Comparison of ENCODE assay signal across 11 cellular contexts in the genomic region with DNA sequence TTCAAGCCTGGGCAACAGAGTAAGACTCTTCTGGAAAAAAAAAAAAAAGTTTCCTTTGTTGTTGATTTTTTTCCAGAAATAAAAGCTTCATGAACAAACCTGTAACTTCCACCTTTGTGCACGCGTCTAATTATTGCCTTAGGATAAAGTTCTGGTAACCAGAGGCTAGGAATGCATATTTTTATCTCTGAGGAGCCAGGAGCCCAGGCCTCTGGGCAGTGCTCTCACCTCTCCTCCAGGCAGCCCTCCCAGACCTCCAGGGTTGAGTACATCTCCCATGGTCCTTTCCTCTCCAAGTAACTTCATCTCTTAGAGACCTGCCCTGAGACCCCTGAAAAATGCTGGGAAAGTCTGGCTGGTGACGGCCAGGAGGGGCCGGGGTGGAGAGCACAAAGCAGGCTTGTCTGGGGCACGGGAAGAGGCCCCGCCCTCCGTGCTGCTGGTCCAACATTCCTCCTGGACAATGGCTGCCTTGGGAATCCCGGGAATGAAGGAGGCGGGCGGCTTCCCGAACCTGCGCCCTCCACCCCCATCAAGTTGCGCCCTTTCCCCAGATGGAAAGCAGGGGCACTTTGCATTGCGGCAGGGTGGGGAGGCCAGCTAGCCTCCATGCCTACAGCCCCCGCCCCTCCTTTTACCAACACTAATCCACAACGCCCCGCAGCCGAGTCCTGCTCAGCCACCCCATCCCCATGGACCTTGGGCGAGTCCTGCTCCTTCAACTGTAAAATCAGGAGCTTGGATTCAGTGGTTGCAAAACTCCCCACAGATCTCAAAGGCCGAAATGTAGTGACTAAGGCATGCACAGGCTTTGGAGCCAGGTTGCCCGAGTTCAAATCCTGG. TPM values are rescaled to one million over a fixed set of nuclear protein-coding genes. Genes with fewer than 3 reads are reported as not detected.
DNase-seq lines count a peak whose midpoint lies in the region; ATAC-seq, FAIRE-seq and TF ChIP-seq lines count a peak whose summit lies in the region.
"Had no signal": no experiment of that assay in that cellular context is flagged by ENCODE, and none has a peak within 500 bp of the region (broad histone marks: within the 10 kb centered on the region; RNA-seq: fewer than 3 reads in every experiment).

No MANE protein-coding gene starts in this region.

- peak; percentile 88 for FAIRE-seq in endothelial cell of umbilical vein (lab: Jason Lieb, UNC)

- POLR2A ChIA-PET in endothelial cell of umbilical vein (lab: Charles Lee) = no interaction called here

- intact Hi-C loops in endothelial cell of umbilical vein (cut with micrococcal nuclease) = no loop called here
- intact Hi-C loops in left lung (cut with DNase I) = no loop called here

- DNase-seq in HT1080 (ENCODE audit: low read depth) (peak; percentile 29), endothelial cell of umbilical vein (ENCODE audit: low read depth, low spot score) (peak; percentile 42), left lung (no peak), thoracic aorta (ENCODE audit: low spot score) (no peak), DMS114 treated with DMSO at 0.1 percent for 48 hours (lab: John Stamatoyannopoulos, UW; ENCODE audit: unreplicated experiment) (no peak), NCI-H1105 treated with DMSO at 0.1 percent for 48 hours (lab: John Stamatoyannopoulos, UW) (no peak)
- DNase-seq: Kasumi-1 had no signal

- peak overlapping the region; percentile 92 for H2AFZ ChIP-seq in endothelial cell of umbilical vein (ENCODE audit: low read depth, low read length)

- peaks cover 12% of the 10 kb centered on the region for H3K4me1 ChIP-seq in endothelial cell of umbilical vein (ENCODE audit: control insufficient read depth, extremely low read depth, insufficient read depth, low read length)
- H3K4me1 ChIP-seq in left lung = peaks cover 7 to 19% of the 10 kb centered on the region in 2 donors
- H3K4me1 ChIP-seq in thoracic aorta (ENCODE audit: control insufficient read depth in 1 of 2, low read depth in 2 of 2) = no peaks in the 10 kb centered on the region

- H3K27ac ChIP-seq in endothelial cell of umbilical vein (ENCODE audit: insufficient read depth, low read depth, low read length) (no peak overlapping the region), left lung (no peak overlapping the region), thoracic aorta (no peak overlapping the region)

- no peaks in the 10 kb centered on the region for H3K9me1 ChIP-seq in endothelial cell of umbilical vein (replicated peaks; ENCODE audit: control insufficient read depth, extremely low read depth, insufficient read depth, low read length)

- dilution Hi-C loops in endothelial cell of umbilical vein (cut with MboI; ENCODE audit: extremely low pct_ligation_motif_present, low sequenced_read_pairs) = no loop called here

- H3K9ac ChIP-seq in endothelial cell of umbilical vein (replicated peaks; ENCODE audit: extremely low read depth, insufficient read depth, low read length) = peak overlapping the region; percentile 32

- H4K20me1 ChIP-seq in endothelial cell of umbilical vein (replicated peaks; ENCODE audit: control insufficient read depth, extremely low read depth, insufficient read depth, low read length) = no peaks in the 10 kb centered on the region

- peak; percentile 69 for ATAC-seq in left lung
- no peak for ATAC-seq in thoracic aorta (ENCODE audit: insufficient number of reproducible peaks, low FRiP score, low read depth)
- no peak for ATAC-seq in GM21447 (IDR thresholded peaks at IDR 0.05; ENCODE audit: unreplicated experiment)
- ATAC-seq in HG03469 (IDR thresholded peaks at IDR 0.05; ENCODE audit: unreplicated experiment) = no peak

- no peaks in the 10 kb centered on the region for H3K79me2 ChIP-seq in endothelial cell of umbilical vein (ENCODE audit: control insufficient read depth, insufficient read depth, low read length)

- TF ChIP-seq CTCF in endothelial cell of umbilical vein (IDR thresholded peaks at IDR 0.05; ENCODE audit: extremely low read depth in 1 of 2, insufficient read depth in 1 of 2, low read depth in 1 of 2, low read length in 2 of 2) (no peak), left lung (IDR thresholded peaks at IDR 0.05) (no peak), thoracic aorta (IDR thresholded peaks at IDR 0.05) (no peak)

- CTCF ChIA-PET in endothelial cell of umbilical vein (lab: Charles Lee) = interaction anchor here (0.8 to 1.1 kb wide), 3 partner anchors 10 to 32 kb away, joined by 3 to 6 read pairs (median 4); no protein-coding TSS in a partner anchor

- peak overlapping the region; percentile 23 to 41 (median 24) for H3K4me3 ChIP-seq in endothelial cell of umbilical vein (replicated peaks in 1 of 3; ENCODE audit: insufficient read depth in 1 of 3, low read depth in 1 of 3, low read length in 3 of 3)
- H3K4me3 ChIP-seq in left lung = no peak overlapping the region
- peak overlapping the region; percentile 47 for H3K4me3 ChIP-seq in thoracic aorta

- no TSS peak for BruUV-seq in endothelial cell of umbilical vein (replicated peaks; lab: Mats Ljungman, UMichigan)

- peak overlapping the region; percentile 57 for H3K4me2 ChIP-seq in endothelial cell of umbilical vein (ENCODE audit: insufficient read depth, low read length)

- TF ChIP-seq POLR2A in endothelial cell of umbilical vein (IDR thresholded peaks at IDR 0.05; ENCODE audit: low read depth, low read length) = no peak

- no peaks in the 10 kb centered on the region for H3K27me3 ChIP-seq in endothelial cell of umbilical vein (ENCODE audit: control insufficient read depth in 2 of 2, insufficient read depth in 2 of 2, low read length in 2 of 2)
- peaks cover 0 to 24% of the 10 kb centered on the region in 2 donors for H3K27me3 ChIP-seq in left lung
- H3K27me3 ChIP-seq in thoracic aorta (replicated peaks; ENCODE audit: insufficient read depth) = no peaks in the 10 kb centered on the region

- H3K36me3 ChIP-seq in endothelial cell of umbilical vein (ENCODE audit: control insufficient read depth in 2 of 2, extremely low read depth in 1 of 2, insufficient read depth in 2 of 2, low read length in 2 of 2) (no peaks in the 10 kb centered on the region), left lung (no peaks in the 10 kb centered on the region), thoracic aorta (no peaks in the 10 kb centered on the region)

- H3K9me3 ChIP-seq in endothelial cell of umbilical vein (replicated peaks; ENCODE audit: control insufficient read depth, insufficient read depth, low read length) = no peaks in the 10 kb centered on the region
- H3K9me3 ChIP-seq in left lung = no peaks in the 10 kb centered on the region
- no peaks in the 10 kb centered on the region for H3K9me3 ChIP-seq in thoracic aorta

TF ChIP-seq in endothelial cell of umbilical vein, 7 proteins besides CTCF, POLR2A, EP300 and RAD21 (continues in another document):
- TF ChIP-seq, protein P1, sequence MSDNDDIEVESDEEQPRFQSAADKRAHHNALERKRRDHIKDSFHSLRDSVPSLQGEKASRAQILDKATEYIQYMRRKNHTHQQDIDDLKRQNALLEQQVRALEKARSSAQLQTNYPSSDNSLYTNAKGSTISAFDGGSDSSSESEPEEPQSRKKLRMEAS (IDR thresholded peaks at IDR 0.05; ENCODE audit: insufficient read depth, insufficient read length) = no peak
- TF ChIP-seq POLR2AphosphoS5 (IDR thresholded peaks at IDR 0.05; ENCODE audit: insufficient read depth, low read depth, low read length) (peak; percentile 13), MYC (IDR thresholded peaks at IDR 0.05; ENCODE audit: low read depth, low read length) (no peak)

RNA-seq across cellular contexts. Expression of a gene that starts 7.3 kb away (rescaled TPM):
- 0.10 and 0.33 TPM in 2 replicates for total RNA-seq in HT1080 (2014; rRNA removed; shearing (Covaris generic))
- 0.06 and 0.12 TPM in 2 replicates for polyA plus RNA-seq in HT1080 (2015; cell fraction: cytosol; rRNA removed)
- 0.49 and 1.0 TPM in 2 replicates for polyA plus RNA-seq in HT1080 (2015; cell fraction: nucleus; rRNA removed)
- total RNA-seq in endothelial cell of umbilical vein = 2.4 and 2.5 TPM in 2 replicates
- polyA plus RNA-seq in endothelial cell of umbilical vein = 1.4 and 1.5 TPM in 2 replicates
- polyA plus RNA-seq in endothelial cell of umbilical vein (2011; cell fraction: cytosol; rRNA removed) = 0.50 and 0.54 TPM in 2 replicates
- polyA plus RNA-seq in endothelial cell of umbilical vein (2011; cell fraction: nucleus; rRNA removed) = 3.3 TPM in 2 replicates
- polyA plus RNA-seq in endothelial cell of umbilical vein (2012) = 0.48 and 0.49 TPM in 2 replicates
- 4.6 and 5.1 TPM in 2 replicates for polyA minus RNA-seq in endothelial cell of umbilical vein
- polyA minus RNA-seq in endothelial cell of umbilical vein (2011; cell fraction: cytosol; rRNA and poly(A)+ RNA removed) = not detected
- 2.5 and 3.5 TPM in 2 replicates for polyA minus RNA-seq in endothelial cell of umbilical vein (2011; cell fraction: nucleus; rRNA and poly(A)+ RNA removed)
- 1 to 10 TPM in 1 of 2 donors, under 1 TPM in 1; 0.58 to 1.0 TPM for total RNA-seq in left lung
- total RNA-seq in thoracic aorta = under 1 TPM in 1 of 2 donors, not detected in 1; 0.28 TPM
- total RNA-seq: RPMI7951 had no signal

RNA-seq across cellular contexts. Expression of a gene that starts 32.1 kb away (rescaled TPM):
- not detected in 2 replicates for total RNA-seq in HT1080 (2014; rRNA removed; shearing (Covaris generic))
- polyA plus RNA-seq in HT1080 (2015; cell fraction: cytosol; rRNA removed) = not detected in 2 replicates
- polyA plus RNA-seq in HT1080 (2015; cell fraction: nucleus; rRNA removed) = not detected in 2 replicates
- total RNA-seq in endothelial cell of umbilical vein (0.95 and 1.2 TPM in 2 replicates), left lung (not detected), thoracic aorta (not detected)
- 0.80 and 0.92 TPM in 2 replicates for polyA plus RNA-seq in endothelial cell of umbilical vein
- 0.25 and 0.34 TPM in 2 replicates for polyA plus RNA-seq in endothelial cell of umbilical vein (2011; cell fraction: cytosol; rRNA removed)
- polyA plus RNA-seq in endothelial cell of umbilical vein (2011; cell fraction: nucleus; rRNA removed) = 2.9 and 3.2 TPM in 2 replicates
- polyA plus RNA-seq in endothelial cell of umbilical vein (2012) = 0.60 and 0.86 TPM in 2 replicates
- polyA minus RNA-seq in endothelial cell of umbilical vein = 0.36 and 0.61 TPM in 2 replicates
- not detected for polyA minus RNA-seq in endothelial cell of umbilical vein (2011; cell fraction: cytosol; rRNA and poly(A)+ RNA removed)
- polyA minus RNA-seq in endothelial cell of umbilical vein (2011; cell fraction: nucleus; rRNA and poly(A)+ RNA removed) = 0.58 and 0.87 TPM in 2 replicates
- total RNA-seq: RPMI7951 had no signal
- polyA plus RNA-seq: neural cell had no signal

RNA-seq across cellular contexts. Expression of a gene that starts 51.5 kb away (rescaled TPM):
- total RNA-seq in HT1080 (2014; rRNA removed; shearing (Covaris generic)) = 0.87 and 1.0 TPM in 2 replicates
- polyA plus RNA-seq in HT1080 (2015; cell fraction: cytosol; rRNA removed) = 1.00 and 1.7 TPM in 2 replicates
- 1.4 and 4.5 TPM in 2 replicates for polyA plus RNA-seq in HT1080 (2015; cell fraction: nucleus; rRNA removed)
- total RNA-seq in endothelial cell of umbilical vein = 404 and 427 TPM in 2 replicates
- 355 and 403 TPM in 2 replicates for polyA plus RNA-seq in endothelial cell of umbilical vein
- 270 and 301 TPM in 2 replicates for polyA plus RNA-seq in endothelial cell of umbilical vein (2011; cell fraction: cytosol; rRNA removed)
- 559 and 644 TPM in 2 replicates for polyA plus RNA-seq in endothelial cell of umbilical vein (2011; cell fraction: nucleus; rRNA removed)
- 203 and 337 TPM in 2 replicates for polyA plus RNA-seq in endothelial cell of umbilical vein (2012)
- 398 and 445 TPM in 2 replicates for polyA minus RNA-seq in endothelial cell of umbilical vein
- polyA minus RNA-seq in endothelial cell of umbilical vein (2011; cell fraction: cytosol; rRNA and poly(A)+ RNA removed) = not detected
- polyA minus RNA-seq in endothelial cell of umbilical vein (2011; cell fraction: nucleus; rRNA and poly(A)+ RNA removed) = 169 and 190 TPM in 2 replicates
- total RNA-seq in left lung = 100 to 1,000 TPM; 115 to 173 TPM
- total RNA-seq in thoracic aorta = 10 to 100 TPM; 81.4 to 90.2 TPM
- total RNA-seq: RPMI7951 had no signal
- polyA plus RNA-seq: neural cell had no signal

Comparison
In these comparisons a context has a peak if more than half of its experiments do, and no peak if none do; other contexts are left out.
1. DNase-seq: peak in HT1080 (single experiment) and endothelial cell of umbilical vein (single experiment); none in left lung (0 of 2), thoracic aorta (single experiment), DMS114 treated with DMSO at 0.1 percent for 48 hours (single experiment) and NCI-H1105 treated with DMSO at 0.1 percent for 48 hours (single experiment).
2. H3K4me3 ChIP-seq: peak in endothelial cell of umbilical vein (3 of 3) and thoracic aorta (single experiment); none in left lung (0 of 2).
3. RNA of a gene that starts 51.5 kb away (total RNA-seq): 404 to 427 TPM in endothelial cell of umbilical vein, 115 to 173 TPM in left lung and 81.4 to 90.2 TPM in thoracic aorta; 0.87 to 1.0 TPM in HT1080; every median in the first group is over 10 times any median in the second.